In genomic region chr13:22738357-22738756, GRCh38 we compare ENCODE assay signal across 22 cellular contexts.
"Had no signal": no experiment of that assay in that cellular context is flagged by ENCODE, and none has a peak within 500 bp of the region (broad histone marks: within the 10 kb centered on the region; RNA-seq: fewer than 3 reads in every experiment).

No MANE protein-coding gene starts in this region.

- H3K79me2 ChIP-seq: hepatocyte had no signal

- H3K4me1 Mint-ChIP-seq: immature natural killer cell had no signal

- H3K4me1 ChIP-seq: esophagus muscularis mucosa, foreskin keratinocyte, gastroesophageal sphincter, heart left ventricle, left ventricle myocardium inferior, lower lobe of right lung had no signal

- H3K4me3 Mint-ChIP-seq: immature natural killer cell, mesothelial cell of epicardium had no signal

- H3K27ac ChIP-seq: coronary artery, dorsolateral prefrontal cortex, esophagus muscularis mucosa, foreskin keratinocyte, gastroesophageal sphincter, heart left ventricle, hepatocyte, left ventricle myocardium inferior, lower lobe of right lung had no signal

- ATAC-seq: foreskin keratinocyte, gastroesophageal sphincter, heart left ventricle, left colon, left lobe of liver, lower lobe of right lung, mucosa of descending colon had no signal

- H3K9me3 ChIP-seq: mucosa of descending colon had no signal

- DNase-seq: dermis blood vessel endothelial cell; dorsolateral prefrontal cortex; effector CD4-positive, alpha-beta T cell; effector memory CD4-positive, alpha-beta T cell; foreskin keratinocyte; heart left ventricle; hypothalamus; immature natural killer cell; islet precursor cell; kidney; kidney glomerular epithelial cell; left colon; left ventricle myocardium inferior; lower lobe of right lung; mesenchymal stem cell; mucosa of descending colon had no signal

- H3K27me3 ChIP-seq: foreskin keratinocyte, hepatocyte had no signal

- H2AFZ ChIP-seq: hepatocyte had no signal

- H3K4me3 ChIP-seq: coronary artery, dorsolateral prefrontal cortex, esophagus muscularis mucosa, gastroesophageal sphincter, heart left ventricle, hepatocyte, left ventricle myocardium inferior, lower lobe of right lung, mucosa of descending colon had no signal

- H3K36me3 Mint-ChIP-seq: immature natural killer cell had no signal

- H3K36me3 ChIP-seq: esophagus muscularis mucosa, gastroesophageal sphincter, heart left ventricle, left ventricle myocardium inferior, lower lobe of right lung had no signal

- H3K4me2 ChIP-seq: hepatocyte had no signal

- H3K27ac Mint-ChIP-seq: immature natural killer cell, mesothelial cell of epicardium had no signal
